Comparison of ENCODE assay signal across 13 cellular contexts in genomic region chr15:59400103-59400813, GRCh38. TPM values are rescaled to one million over a fixed set of nuclear protein-coding genes. Genes with fewer than 3 reads are reported as not detected.
DNase-seq lines count a peak whose midpoint lies in the region; ATAC-seq and TF ChIP-seq lines count a peak whose summit lies in the region.
"Had no signal": no experiment of that assay in that cellular context is flagged by ENCODE, and none has a peak within 500 bp of the region (broad histone marks: within the 10 kb centered on the region; RNA-seq: fewer than 3 reads in every experiment).

No MANE protein-coding gene starts in this region.

- DNase-seq in OCI-LY7 (ENCODE audit: low spot score) (peak; percentile 33), left ventricle myocardium superior (no peak), HCEC 1CT (no peak), endothelial cell (ENCODE audit: low spot score) (no peak)
- no peak for DNase-seq in stimulated activated effector memory CD8-positive, alpha-beta T cell treated with anti-CD3 and anti-CD28 coated beads, Interleukin-12 subunit alpha, Interleukin-12 subunit beta, amount 100 ng/mL, for 72 hours (ENCODE audit: low spot score in 2 of 2)
- DNase-seq: activated CD8-positive, alpha-beta memory T cell treated with anti-CD3 and anti-CD28 coated beads, Interleukin-2, amount 50 U/mL, for 48 hours; CD4-positive, alpha-beta memory T cell; foreskin melanocyte; islet precursor cell; NCI-H510A treated with DMSO at 0.1 percent for 48 hours had no signal

- no peaks in the 10 kb centered on the region for H3K9me2 ChIP-seq in OCI-LY7 (ENCODE audit: insufficient read depth, low read length)

- no peaks in the 10 kb centered on the region for H3K79me2 ChIP-seq in OCI-LY7 (ENCODE audit: insufficient read depth, low read depth, low read length)

- H3K9me3 ChIP-seq in OCI-LY7 (ENCODE audit: low read length), result no peaks in the 10 kb centered on the region
- H3K9me3 ChIP-seq: testis had no signal

- no peak overlapping the region for H3K4me3 Mint-ChIP-seq in stimulated activated effector memory CD8-positive, alpha-beta T cell treated with anti-CD3 and anti-CD28 coated beads, Interleukin-12 subunit alpha, Interleukin-12 subunit beta, amount 100 ng/mL, for 72 hours
- no peak overlapping the region for H3K4me3 Mint-ChIP-seq in endothelial cell (ENCODE audit: unreplicated experiment)
- H3K4me3 Mint-ChIP-seq: CD4-positive, alpha-beta memory T cell had no signal

- CTCF ChIA-PET in OCI-LY7 (lab: Charles Lee; ENCODE audit: unreplicated experiment), result interaction anchor here (0.9 kb wide), 2 partner anchors 8 to 10 kb away, joined by 4 to 6 read pairs; no protein-coding TSS in a partner anchor

- peaks cover 4% of the 10 kb centered on the region for H3K36me3 Mint-ChIP-seq in stimulated activated effector memory CD8-positive, alpha-beta T cell treated with anti-CD3 and anti-CD28 coated beads, Interleukin-12 subunit alpha, Interleukin-12 subunit beta, amount 100 ng/mL, for 72 hours
- H3K36me3 Mint-ChIP-seq in endothelial cell (ENCODE audit: low read depth, unreplicated experiment), result no peaks in the 10 kb centered on the region
- H3K36me3 Mint-ChIP-seq: CD4-positive, alpha-beta memory T cell had no signal

- H3K4me2 ChIP-seq in OCI-LY7 (ENCODE audit: low read length), result peak overlapping the region; percentile 86

- H3K4me3 ChIP-seq in OCI-LY7 (ENCODE audit: low read depth, low read length, poor library complexity, severe bottlenecking), result peak overlapping the region; percentile 54
- H3K4me3 ChIP-seq: testis had no signal

- TF ChIP-seq CTCF in OCI-LY7 (conservative IDR thresholded peaks at IDR 0.05; ENCODE audit: low read length) (no peak), endothelial cell (IDR thresholded peaks at IDR 0.05; ENCODE audit: unreplicated experiment) (no peak)

- BruUV-seq in OCI-LY7 (replicated peaks; lab: Mats Ljungman, UMichigan), result no TSS peak

- peak overlapping the region; percentile 81 for H3K27ac ChIP-seq in OCI-LY7 (ENCODE audit: low read depth, low read length, poor library complexity, severe bottlenecking)
- H3K27ac ChIP-seq: testis had no signal

- ATAC-seq in GM19035 (IDR thresholded peaks at IDR 0.05; ENCODE audit: unreplicated experiment) (peak; percentile 19), HG02852 (IDR thresholded peaks at IDR 0.05; ENCODE audit: unreplicated experiment) (peak; percentile 37), left ventricle myocardium superior (no peak)
- peak; percentile 11 for ATAC-seq in stimulated activated effector memory CD8-positive, alpha-beta T cell treated with anti-CD3 and anti-CD28 coated beads, Interleukin-12 subunit alpha, Interleukin-12 subunit beta, amount 100 ng/mL, for 72 hours

- no peaks in the 10 kb centered on the region for H3K27me3 Mint-ChIP-seq in endothelial cell (ENCODE audit: unreplicated experiment)

- H2AFZ ChIP-seq in OCI-LY7 (ENCODE audit: low read length), result peak overlapping the region; percentile 58; the same call in 1 of the 2 replicates

- H3K27ac Mint-ChIP-seq in stimulated activated effector memory CD8-positive, alpha-beta T cell treated with anti-CD3 and anti-CD28 coated beads, Interleukin-12 subunit alpha, Interleukin-12 subunit beta, amount 100 ng/mL, for 72 hours, result no peak overlapping the region
- H3K27ac Mint-ChIP-seq in endothelial cell (ENCODE audit: unreplicated experiment), result no peak overlapping the region

- POLR2A ChIA-PET in OCI-LY7 (lab: Charles Lee), result interaction anchor here (1.1 to 9.8 kb wide), 4 partner anchors 12 to 22 kb away, joined by 3 to 103 read pairs (median 14); no protein-coding TSS in a partner anchor

- no peaks in the 10 kb centered on the region for H4K20me1 ChIP-seq in OCI-LY7 (ENCODE audit: insufficient read depth, low read length)

- no peaks in the 10 kb centered on the region for H3K36me3 ChIP-seq in OCI-LY7 (ENCODE audit: insufficient read depth, low read length)

- intact Hi-C loops in OCI-LY7 (cut with micrococcal nuclease; ENCODE audit: unreplicated experiment), result no loop called here
- intact Hi-C loops in left ventricle myocardium superior (cut with micrococcal nuclease), result no loop called here

- H3K4me1 Mint-ChIP-seq in stimulated activated effector memory CD8-positive, alpha-beta T cell treated with anti-CD3 and anti-CD28 coated beads, Interleukin-12 subunit alpha, Interleukin-12 subunit beta, amount 100 ng/mL, for 72 hours, result no peaks in the 10 kb centered on the region
- no peaks in the 10 kb centered on the region for H3K4me1 Mint-ChIP-seq in endothelial cell (ENCODE audit: unreplicated experiment)
- H3K4me1 Mint-ChIP-seq: CD4-positive, alpha-beta memory T cell had no signal

- H3K4me1 ChIP-seq in OCI-LY7 (ENCODE audit: insufficient read depth, low read length, poor library complexity, severe bottlenecking), result peaks cover 98% of the 10 kb centered on the region
- H3K4me1 ChIP-seq: testis had no signal

- no peaks in the 10 kb centered on the region for H3K9me3 Mint-ChIP-seq in stimulated activated effector memory CD8-positive, alpha-beta T cell treated with anti-CD3 and anti-CD28 coated beads, Interleukin-12 subunit alpha, Interleukin-12 subunit beta, amount 100 ng/mL, for 72 hours
- H3K9me3 Mint-ChIP-seq in endothelial cell (ENCODE audit: unreplicated experiment), result no peaks in the 10 kb centered on the region
- H3K9me3 Mint-ChIP-seq: CD4-positive, alpha-beta memory T cell had no signal

RNA-seq across cellular contexts. Expression of gene MYO1E, which starts 27.6 kb away (rescaled TPM):
- total RNA-seq in OCI-LY7 (2014; rRNA removed; shearing (Covaris generic)), result 0.72 and 1.5 TPM in 2 replicates
- total RNA-seq in OCI-LY7 (2022) (17.3 and 26.5 TPM in 2 replicates), left ventricle myocardium superior (36.4 TPM), endothelial cell (ENCODE audit: unreplicated experiment) (146 TPM)

RNA-seq across cellular contexts. Expression of gene FAM81A, which starts 37.7 kb away (rescaled TPM):
- 8.1 and 11.6 TPM in 2 replicates for total RNA-seq in OCI-LY7 (2014; rRNA removed; shearing (Covaris generic))
- 37.4 and 40.3 TPM in 2 replicates for total RNA-seq in OCI-LY7 (2022)
- total RNA-seq in left ventricle myocardium superior, result 11.0 TPM
- total RNA-seq in endothelial cell (ENCODE audit: unreplicated experiment), result 0.23 TPM
- total RNA-seq: CD4-positive, alpha-beta memory T cell had no signal
